ENCODE assay signal across 8 cellular contexts in genomic region chr20:41095110-41095969, GRCh38. TPM values are rescaled to one million over a fixed set of nuclear protein-coding genes. Genes with fewer than 3 reads are reported as not detected.
DNase-seq lines count a peak whose midpoint lies in the region; ATAC-seq lines count a peak whose summit lies in the region.

No MANE protein-coding gene starts in this region.

- DNase-seq in A172 (ENCODE audit: low spot score) (peak; percentile 58), NCI-H2196 (lab: John Stamatoyannopoulos, UW; ENCODE audit: unreplicated experiment) (peak; percentile 59), cerebellum (ENCODE audit: low spot score) (peak; percentile 63), left kidney (ENCODE audit: low read depth, low spot score) (peak; percentile 78)
- peak; percentile 41 for DNase-seq in stimulated activated CD8-positive, alpha-beta memory T cell treated with anti-CD3 and anti-CD28 coated beads, Interleukin-12 subunit alpha, Interleukin-12 subunit beta, amount 100 ng/mL, for 1 hour (ENCODE audit: low read depth)

- ATAC-seq in GM18909 (IDR thresholded peaks at IDR 0.05; ENCODE audit: poor library complexity, unreplicated experiment): peak; percentile 52
- peak; percentile 53 to 65 for ATAC-seq in activated CD4-positive, CD25-positive, alpha-beta regulatory T cell treated with anti-CD3 and anti-CD28 coated beads, Interleukin-2, amount 50 U/mL, for 24 hours
- no peak for ATAC-seq in HG02973 (IDR thresholded peaks at IDR 0.05; ENCODE audit: unreplicated experiment)

RNA-seq across cellular contexts. Expression of gene PLCG1, which starts 42.0 kb away (rescaled TPM):
- 79.6 and 82.9 TPM in 2 replicates for total RNA-seq in A172 (2014; rRNA removed; shearing (Covaris generic))
- total RNA-seq in cerebellum: 131 TPM
